9 cellular contexts compared by ENCODE assay signal in genomic region chr6:56714273-56714672, GRCh38.
DNase-seq lines count a peak whose midpoint lies in the region; ATAC-seq and TF ChIP-seq lines count a peak whose summit lies in the region.
"Had no signal": no experiment of that assay in that cellular context is flagged by ENCODE, and none has a peak within 500 bp of the region (broad histone marks: within the 10 kb centered on the region; RNA-seq: fewer than 3 reads in every experiment).

No MANE protein-coding gene starts in this region.

- H3K27me3 ChIP-seq in muscle layer of colon (ENCODE audit: control insufficient read depth in 1 of 2, insufficient read depth in 2 of 2, low read length in 2 of 2) = no peaks in the 10 kb centered on the region

- no peaks in the 10 kb centered on the region for H3K36me3 ChIP-seq in muscle layer of colon (ENCODE audit: insufficient read depth, low read length)

- H3K27ac ChIP-seq in muscle layer of colon (ENCODE audit: low read depth, low read length) = peak overlapping the region; percentile 46

- ATAC-seq in HG03457 (IDR thresholded peaks at IDR 0.05; ENCODE audit: unreplicated experiment) = no peak

- peaks cover 38% of the 10 kb centered on the region for H3K4me1 ChIP-seq in muscle layer of colon (ENCODE audit: insufficient read depth, low read length)

- peak; percentile 24; the same call in 1 of the 2 replicates for TF ChIP-seq CTCF in AG10803 (conservative IDR thresholded peaks at IDR 0.05; ENCODE audit: low read length)
- TF ChIP-seq CTCF in choroid plexus epithelial cell (conservative IDR thresholded peaks at IDR 0.05; ENCODE audit: low read depth, low read length) = peak; percentile 8

- no peak overlapping the region for H3K9ac ChIP-seq in muscle layer of colon (ENCODE audit: low read length)

- H3K9me3 ChIP-seq in muscle layer of colon (ENCODE audit: low read length) = no peaks in the 10 kb centered on the region

- H3K4me3 ChIP-seq in AG10803 (ENCODE audit: low read length) (no peak overlapping the region), choroid plexus epithelial cell (ENCODE audit: low read depth, low read length) (no peak overlapping the region), muscle layer of colon (ENCODE audit: low read depth in 1 of 2, low read length in 2 of 2) (no peak overlapping the region)

- no peak for DNase-seq in AG10803 (ENCODE audit: low read depth)
- peak; percentile 24 for DNase-seq in HT1080 (ENCODE audit: low read depth)
- DNase-seq in choroid plexus epithelial cell (ENCODE audit: low read depth) = no peak
- DNase-seq in SHP77 treated with DMSO at 0.1 percent for 48 hours (lab: John Stamatoyannopoulos, UW) = no peak
- DNase-seq in NCI-H510A treated with DMSO at 0.1 percent for 48 hours (lab: John Stamatoyannopoulos, UW) = no peak
- DNase-seq in activated naive CD4-positive, alpha-beta T cell treated with anti-CD3 and anti-CD28 coated beads, Interleukin-2, amount 50 U/mL, for 16 hours = no peak
- DNase-seq: NCI-H187 treated with DMSO at 0.1 percent for 48 hours had no signal
